ENCODE assay signal across 28 cellular contexts in the genomic region with DNA sequence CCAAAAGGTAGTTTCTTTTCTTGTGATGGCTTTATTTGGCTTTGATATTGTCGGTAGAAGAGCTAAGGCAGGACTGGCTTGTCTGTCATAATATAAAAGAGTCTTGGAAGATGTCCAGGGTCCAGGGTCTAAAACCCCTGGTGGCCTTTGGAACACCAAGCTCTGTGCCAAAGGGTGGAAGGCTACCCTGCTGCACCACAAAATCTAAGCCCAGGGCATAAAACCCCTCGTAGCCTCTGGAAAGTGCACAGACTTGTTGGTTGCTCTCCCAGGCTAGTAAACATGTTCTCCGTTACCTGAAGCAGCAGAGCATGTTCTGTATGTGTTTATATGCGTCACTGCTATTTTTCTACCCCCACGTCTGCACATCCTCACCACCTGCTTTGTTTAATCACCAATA.
DNase-seq lines count a peak whose midpoint lies in the region; ATAC-seq, FAIRE-seq and TF ChIP-seq lines count a peak whose summit lies in the region.
"Had no signal": no experiment of that assay in that cellular context is flagged by ENCODE, and none has a peak within 500 bp of the region (broad histone marks: within the 10 kb centered on the region; RNA-seq: fewer than 3 reads in every experiment).

No MANE protein-coding gene starts in this region.

- H3K79me2 ChIP-seq in HepG2 (ENCODE audit: insufficient read depth, low read length) (no peaks in the 10 kb centered on the region), H1 (ENCODE audit: control insufficient read depth in 1 of 2, insufficient read depth in 2 of 2, low read length in 2 of 2) (no peaks in the 10 kb centered on the region)

- ATAC-seq in HepG2 (no peak), right lobe of liver (peak; percentile 57 to 86 (median 80)), GM21619 (IDR thresholded peaks at IDR 0.05; ENCODE audit: unreplicated experiment) (no peak), HG02981 (IDR thresholded peaks at IDR 0.05; ENCODE audit: unreplicated experiment) (no peak)
- ATAC-seq: GM12878 had no signal

- POLR2A ChIA-PET in HepG2 (lab: Yijun Ruan, JAX) = no interaction called here
- POLR2A ChIA-PET in H1 (lab: Charles Lee; ENCODE audit: partially characterized antibody) = no interaction called here

- H3K9me3 ChIP-seq in liver (ENCODE audit: control insufficient read depth in 4 of 4, low read length in 3 of 4) = no peaks in the 10 kb centered on the region
- H3K9me3 ChIP-seq in HepG2 (ENCODE audit: low read length) = no peaks in the 10 kb centered on the region
- H3K9me3 ChIP-seq in H1 (ENCODE audit: insufficient read depth in 2 of 2, low read depth in 1 of 2, low read length in 1 of 2) = peaks cover 4 to 5% of the 10 kb centered on the region in 2 experiments; a peak in 3 of 4 replicates
- no peaks in the 10 kb centered on the region for H3K9me3 ChIP-seq in right lobe of liver
- peaks cover 0 to 11% (median 9%) of the 10 kb centered on the region in 4 donors for H3K9me3 ChIP-seq in esophagus muscularis mucosa
- H3K9me3 ChIP-seq: BE2C had no signal

- no peak overlapping the region for H2BK120ac ChIP-seq in H1 (replicated peaks; ENCODE audit: low read depth, low read length)

- peaks cover 12% of the 10 kb centered on the region for H3K9me3 Mint-ChIP-seq in endothelial cell (ENCODE audit: unreplicated experiment)

- H3K4ac ChIP-seq in H1 (replicated peaks; ENCODE audit: insufficient read length, low read depth, low read length) = no peak overlapping the region

- H3K27me3 Mint-ChIP-seq in endothelial cell (ENCODE audit: unreplicated experiment) = no peaks in the 10 kb centered on the region
- H3K27me3 Mint-ChIP-seq: CD4-positive, alpha-beta memory T cell; CD4-positive, CD25-positive, alpha-beta regulatory T cell; CD8-positive, alpha-beta memory T cell had no signal

- in situ Hi-C loops in HepG2 (cut with HindIII; ENCODE audit: extremely low pct_ligation_motif_present, low pct_unique_long_range_greater_than_20kb) = no loop called here

- TF ChIP-seq CTCF in liver (IDR thresholded peaks at IDR 0.05; ENCODE audit: low read depth, low read length, missing input control) (no peak), HepG2 (CRISPR knock-in tag; IDR thresholded peaks at IDR 0.05) (no peak), H1 (IDR thresholded peaks at IDR 0.05; ENCODE audit: control extremely low read depth in 1 of 3, insufficient read depth in 1 of 3, low read depth in 1 of 3, low read length in 3 of 3) (no peak), endothelial cell (IDR thresholded peaks at IDR 0.05; ENCODE audit: unreplicated experiment) (no peak), right lobe of liver (IDR thresholded peaks at IDR 0.05) (no peak), esophagus muscularis mucosa (IDR thresholded peaks at IDR 0.05) (no peak)

- no peaks in the 10 kb centered on the region for H3K79me1 ChIP-seq in H1 (ENCODE audit: low read depth, low read length)

- H3K23me2 ChIP-seq in H1 (ENCODE audit: low read depth, low read length) = no peaks in the 10 kb centered on the region

- no peak for DNase-seq in HepG2 (ENCODE audit: low spot score)
- no peak for DNase-seq in H1 (ENCODE audit: low read depth in 1 of 2, low spot score in 2 of 2)
- no peak for DNase-seq in endothelial cell (ENCODE audit: low spot score)
- peak; percentile 27 to 84 (median 59) for DNase-seq in right lobe of liver
- no peak for DNase-seq in esophagus muscularis mucosa (ENCODE audit: extremely low spot score)
- DNase-seq: 8988T; ACHN; BE2C; C1 segment of cervical spinal cord; CD4-positive, alpha-beta memory T cell; CD4-positive, CD25-positive, alpha-beta regulatory T cell; CD8-positive, alpha-beta memory T cell; COR-L47; DMS 273 treated with DMSO at 0.1 percent for 48 hours; DMS153; DMS53; DMS79; DND-41; EL; GDM1 had no signal

- no peak overlapping the region for H2BK20ac ChIP-seq in H1 (ENCODE audit: low read length)

- H2AFZ ChIP-seq in HepG2 (ENCODE audit: low read length) (no peak overlapping the region), H1 (ENCODE audit: low read length) (no peak overlapping the region)

- no peak overlapping the region for H3K27ac Mint-ChIP-seq in endothelial cell (ENCODE audit: unreplicated experiment)
- H3K27ac Mint-ChIP-seq: CD4-positive, CD25-positive, alpha-beta regulatory T cell had no signal

- H3K4me3 ChIP-seq in liver (ENCODE audit: low read depth in 1 of 3, low read length in 3 of 3) (no peak overlapping the region), HepG2 (replicated peaks in 1 of 3; ENCODE audit: insufficient read depth in 1 of 3, low read depth in 2 of 3, low read length in 3 of 3) (no peak overlapping the region), H1 (ENCODE audit: extremely low read depth in 1 of 4, insufficient read depth in 2 of 4, low read depth in 3 of 4, low read length in 4 of 4) (no peak overlapping the region), right lobe of liver (no peak overlapping the region), esophagus muscularis mucosa (no peak overlapping the region)
- H3K4me3 ChIP-seq: BLaER1, GM12878 had no signal

- H3K4me1 ChIP-seq in liver (ENCODE audit: control insufficient read depth in 4 of 4, insufficient read depth in 4 of 4, low read length in 3 of 4) (peaks cover 0 to 8% (median 5%) of the 10 kb centered on the region in 4 donors), HepG2 (ENCODE audit: insufficient read depth, low read length) (0 out of 2 replicates have a peak, but pooled peaks cover 5% of the 10 kb centered on the region), H1 (replicated peaks in 1 of 4; ENCODE audit: control insufficient read depth in 3 of 4, insufficient read depth in 4 of 4, low read length in 3 of 4) (no peaks in the 10 kb centered on the region), right lobe of liver (peaks cover 0 to 12% (median 6%) of the 10 kb centered on the region in 4 donors), esophagus muscularis mucosa (no peaks in the 10 kb centered on the region)
- H3K4me1 ChIP-seq: BE2C, BLaER1 had no signal

- H4K20me1 ChIP-seq in HepG2 (ENCODE audit: insufficient read depth, low read length) (no peaks in the 10 kb centered on the region), H1 (replicated peaks in 1 of 2; ENCODE audit: control insufficient read depth in 1 of 2, insufficient read depth in 2 of 2, low read length in 2 of 2) (no peaks in the 10 kb centered on the region)
- H4K20me1 ChIP-seq: BLaER1 had no signal

- H3K27me3 ChIP-seq in liver (ENCODE audit: control insufficient read depth in 4 of 4, insufficient read depth in 4 of 4, low read length in 3 of 4) (no peaks in the 10 kb centered on the region), HepG2 (ENCODE audit: control insufficient read depth in 1 of 2, insufficient read depth in 2 of 2, low read length in 2 of 2) (no peaks in the 10 kb centered on the region), H1 (replicated peaks in 1 of 4; ENCODE audit: control insufficient read depth in 3 of 4, extremely low read depth in 1 of 4, insufficient read depth in 3 of 4, low read length in 3 of 4) (no peaks in the 10 kb centered on the region), right lobe of liver (no peaks in the 10 kb centered on the region), esophagus muscularis mucosa (no peaks in the 10 kb centered on the region)
- H3K27me3 ChIP-seq: BE2C, BLaER1 had no signal

- H3K56ac ChIP-seq in H1 (replicated peaks; ENCODE audit: insufficient read length, low read depth, low read length) = no peak overlapping the region

- BruUV-seq in HepG2 (replicated peaks; lab: Mats Ljungman, UMichigan) = no TSS peak

- TF ChIP-seq POLR2A in HepG2 (IDR thresholded peaks at IDR 0.05; ENCODE audit: insufficient read depth in 1 of 2, low read depth in 2 of 2, low read length in 2 of 2) (no peak), H1 (IDR thresholded peaks at IDR 0.05; ENCODE audit: control extremely low read depth in 1 of 2, low read depth in 2 of 2, low read length in 2 of 2) (no peak), right lobe of liver (IDR thresholded peaks at IDR 0.05) (no peak), esophagus muscularis mucosa (IDR thresholded peaks at IDR 0.05; ENCODE audit: low read depth) (no peak)

- H3K18ac ChIP-seq in H1 (ENCODE audit: extremely low read depth, low read length) = no peak overlapping the region

- H3K4me3 Mint-ChIP-seq in endothelial cell (ENCODE audit: unreplicated experiment) = peak overlapping the region; percentile 4
- H3K4me3 Mint-ChIP-seq: CD14-positive monocyte; CD4-positive, alpha-beta memory T cell; CD4-positive, CD25-positive, alpha-beta regulatory T cell; CD8-positive, alpha-beta memory T cell had no signal

- peaks cover under 1% of the 10 kb centered on the region for H3K4me1 Mint-ChIP-seq in endothelial cell (ENCODE audit: unreplicated experiment)

- H4K5ac ChIP-seq in H1 (ENCODE audit: insufficient read length, low read depth, low read length) = no peak overlapping the region

- H3K36me3 ChIP-seq in liver (ENCODE audit: control insufficient read depth in 4 of 4, insufficient read depth in 3 of 4, low read depth in 1 of 4, low read length in 3 of 4) (peaks cover 0 to 10% (median 3%) of the 10 kb centered on the region in 4 donors), HepG2 (replicated peaks in 1 of 2; ENCODE audit: control insufficient read depth in 1 of 2, insufficient read depth in 2 of 2, low read length in 2 of 2) (no peaks in the 10 kb centered on the region), H1 (ENCODE audit: control insufficient read depth in 2 of 4, insufficient read depth in 4 of 4, low read length in 3 of 4) (no peaks in the 10 kb centered on the region), right lobe of liver (no peaks in the 10 kb centered on the region), esophagus muscularis mucosa (peaks cover 0 to 26% (median 10%) of the 10 kb centered on the region in 4 donors)
- H3K36me3 ChIP-seq: BE2C, BLaER1 had no signal

- intact Hi-C loops in HepG2 (cut with micrococcal nuclease; ENCODE audit: unreplicated experiment) = no loop called here
- intact Hi-C loops in right lobe of liver (cut with DNase I) = no loop called here
- intact Hi-C loops in esophagus muscularis mucosa (cut with DNase I) = no loop called here

- no peak overlapping the region for H3K9ac ChIP-seq in liver (ENCODE audit: low read depth in 1 of 2, low read length in 2 of 2)
- H3K9ac ChIP-seq in HepG2 (ENCODE audit: insufficient read depth, low read depth, low read length) = no peak overlapping the region
- H3K9ac ChIP-seq in H1 (replicated peaks in 1 of 4; ENCODE audit: extremely low read depth in 1 of 4, low read depth in 3 of 4, low read length in 3 of 4) = no peak overlapping the region
- H3K9ac ChIP-seq: BLaER1 had no signal

- H3K23ac ChIP-seq in H1 (ENCODE audit: insufficient read length) = no peak overlapping the region

- TF ChIP-seq EP300 in HepG2 (IDR thresholded peaks at IDR 0.05; ENCODE audit: low read depth in 2 of 2, low read length in 2 of 2) (no peak), HepG2 (CRISPR knock-in tag; IDR thresholded peaks at IDR 0.05; ENCODE audit: borderline replicate concordance) (no peak), H1 (IDR thresholded peaks at IDR 0.05; ENCODE audit: borderline replicate concordance in 1 of 2, low read depth in 2 of 2, low read length in 2 of 2) (no peak), esophagus muscularis mucosa (IDR thresholded peaks at IDR 0.05) (no peak)

- no peak overlapping the region for H2BK5ac ChIP-seq in H1 (ENCODE audit: low read depth, low read length)

- no peak overlapping the region for H2BK12ac ChIP-seq in H1 (ENCODE audit: low read depth, low read length)

- CTCF ChIA-PET in HepG2 (lab: Yijun Ruan, JAX; ENCODE audit: low intra/inter-chr PET ratio, low total read pairs) (no interaction called here), H1 (lab: Charles Lee; ENCODE audit: partially characterized antibody) (interaction anchor here (0.6 to 1.4 kb wide), 2 partner anchors 11 to 36 kb away, joined by 3 to 4 read pairs; no protein-coding TSS in a partner anchor)

- peak in 1 of 2 donors; percentile 22 for TF ChIP-seq RAD21 in liver (IDR thresholded peaks at IDR 0.05)
- TF ChIP-seq RAD21 in HepG2 (CRISPR knock-in tag; IDR thresholded peaks at IDR 0.05) = no peak
- TF ChIP-seq RAD21 in H1 (IDR thresholded peaks at IDR 0.05 in 1 of 2, conservative IDR thresholded peaks at IDR 0.05 in 1 of 2; ENCODE audit: low read depth in 2 of 2, low read length in 2 of 2) = no peak

- WGBS in liver = 40% methylated on average over 5 of the region's 5 CpGs
- WGBS in HepG2 (ENCODE audit: low lambda C conversion rate) = 55% methylated on average over 5 of the region's 5 CpGs
- WGBS in H1 (ENCODE audit: extremely low coverage in 1 of 2, insufficient coverage in 1 of 2, insufficient read length in 1 of 2, insufficient replicate concordance in 2 of 2, low coverage in 1 of 2, low lambda C conversion rate in 2 of 2, missing lambda C conversion rate in 1 of 2), 2 experiments = 82% methylated on average over 5 of the region's 5 CpGs; no CpG with 5 or more reads in 1 of the 2 experiments
- 55% methylated on average over 5 of the region's 5 CpGs for WGBS in right lobe of liver (ENCODE audit: insufficient coverage, low coverage, low lambda C conversion rate, missing lambda C conversion rate)
- WGBS in esophagus muscularis mucosa = 90% methylated on average over 5 of the region's 5 CpGs

- H3K36me3 Mint-ChIP-seq in endothelial cell (ENCODE audit: low read depth, unreplicated experiment) = peaks cover 32% of the 10 kb centered on the region

- H2AK5ac ChIP-seq in H1 (ENCODE audit: low read depth, low read length) = no peak overlapping the region

- peak overlapping the region; percentile 62 to 73 for H3K27ac ChIP-seq in liver (ENCODE audit: low read depth in 1 of 2, low read length in 2 of 2)
- no peak overlapping the region for H3K27ac ChIP-seq in HepG2 (ENCODE audit: extremely low read length, insufficient read depth, low read length)
- no peak overlapping the region for H3K27ac ChIP-seq in H1 (ENCODE audit: low read depth, low read length)
- peak overlapping the region in 2 of 3 donors; percentile 45 to 69 for H3K27ac ChIP-seq in right lobe of liver
- no peak overlapping the region for H3K27ac ChIP-seq in esophagus muscularis mucosa (replicated peaks in 1 of 4)
- H3K27ac ChIP-seq: BLaER1 had no signal

- no peak for FAIRE-seq in HepG2 (lab: Jason Lieb, UNC)
- no peak for FAIRE-seq in H1 (lab: Jason Lieb, UNC)
- FAIRE-seq: GM12878, GM12892, GM18507 had no signal

- H2BK15ac ChIP-seq in H1 (ENCODE audit: low read length) = no peak overlapping the region

- H3K14ac ChIP-seq in H1 (ENCODE audit: insufficient read length) = no peak overlapping the region

- peak overlapping the region; percentile 14; the same call in 1 of the 2 replicates for H4K8ac ChIP-seq in H1 (ENCODE audit: extremely low read depth, insufficient read depth, low read length)

- H4K91ac ChIP-seq in H1 (replicated peaks; ENCODE audit: insufficient read length, low read length) = no peak overlapping the region

- H3K4me2 ChIP-seq in HepG2 (ENCODE audit: low read depth, low read length) (no peak overlapping the region), H1 (ENCODE audit: insufficient read depth in 1 of 2, low read depth in 2 of 2, low read length in 2 of 2) (no peak overlapping the region)
- H3K4me2 ChIP-seq: BLaER1 had no signal

Comparison
In these comparisons a context has a peak if more than half of its experiments do, and no peak if none do; other contexts are left out.
1. H3K27ac ChIP-seq: peak in liver (2 of 2) and right lobe of liver (2 of 3); none in HepG2 (single experiment), H1 (single experiment) and esophagus muscularis mucosa (0 of 4).
2. ATAC-seq: peak in right lobe of liver (4 of 4); none in HepG2 (single experiment), GM21619 (single experiment) and HG02981 (single experiment).
3. DNase-seq: peak in right lobe of liver (3 of 3); none in HepG2 (single experiment), H1 (0 of 2), endothelial cell (single experiment) and esophagus muscularis mucosa (single experiment).